Comparison of ENCODE assay signal across 1 cellular context in the genomic region with DNA sequence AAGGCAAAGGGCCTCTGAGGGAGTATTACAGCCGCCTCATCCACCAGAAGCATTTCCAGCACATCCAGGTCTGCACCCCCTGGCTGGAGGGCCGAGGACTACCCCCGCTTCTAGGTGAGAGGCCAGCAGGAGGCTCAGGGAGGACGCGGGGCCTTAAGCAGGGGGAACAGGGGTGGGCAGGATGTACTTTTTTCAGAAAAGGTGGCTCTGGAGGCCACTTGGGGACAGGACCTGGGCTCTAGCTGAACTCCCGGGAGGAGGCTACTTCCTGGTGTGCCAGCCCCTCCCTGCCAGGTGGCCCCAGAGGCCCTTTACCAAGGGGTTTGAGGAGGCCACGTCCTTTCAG.
A peak's percentile ranks its signal among the peaks of the same experiment; 100 is the strongest.
TF ChIP-seq lines count a peak whose summit lies in the region.

No MANE protein-coding gene starts in this region.

TF ChIP-seq in K562, 482 proteins besides CTCF, POLR2A, EP300 and RAD21:
- 0 out of 2 replicates have a peak, but pooled peaks have one; percentile 8 for TF ChIP-seq RBFOX2 (IDR thresholded peaks at IDR 0.05; ENCODE audit: low read depth, low read length)
- TF ChIP-seq, protein P1, sequence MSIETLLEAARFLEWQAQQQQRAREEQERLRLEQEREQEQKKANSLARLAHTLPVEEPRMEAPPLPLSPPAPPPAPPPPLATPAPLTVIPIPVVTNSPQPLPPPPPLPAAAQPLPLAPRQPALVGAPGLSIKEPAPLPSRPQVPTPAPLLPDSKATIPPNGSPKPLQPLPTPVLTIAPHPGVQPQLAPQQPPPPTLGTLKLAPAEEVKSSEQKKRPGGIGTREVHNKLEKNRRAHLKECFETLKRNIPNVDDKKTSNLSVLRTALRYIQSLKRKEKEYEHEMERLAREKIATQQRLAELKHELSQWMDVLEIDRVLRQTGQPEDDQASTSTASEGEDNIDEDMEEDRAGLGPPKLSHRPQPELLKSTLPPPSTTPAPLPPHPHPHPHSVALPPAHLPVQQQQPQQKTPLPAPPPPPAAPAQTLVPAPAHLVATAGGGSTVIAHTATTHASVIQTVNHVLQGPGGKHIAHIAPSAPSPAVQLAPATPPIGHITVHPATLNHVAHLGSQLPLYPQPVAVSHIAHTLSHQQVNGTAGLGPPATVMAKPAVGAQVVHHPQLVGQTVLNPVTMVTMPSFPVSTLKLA (conservative IDR thresholded peaks at IDR 0.05), result peak; percentile 48 to 71; a peak in 2 of 4 replicates
- peak; percentile 16; the same call in 1 of the 2 replicates for TF ChIP-seq EP400 (IDR thresholded peaks at IDR 0.05)
- peak; percentile 48 for TF ChIP-seq ZFX (CRISPR knock-in tag; IDR thresholded peaks at IDR 0.05)
- TF ChIP-seq POLR2G (IDR thresholded peaks at IDR 0.05; ENCODE audit: low read depth, low read length), result 0 out of 2 replicates have a peak, but pooled peaks have one; percentile 12
- TF ChIP-seq, protein P2, sequence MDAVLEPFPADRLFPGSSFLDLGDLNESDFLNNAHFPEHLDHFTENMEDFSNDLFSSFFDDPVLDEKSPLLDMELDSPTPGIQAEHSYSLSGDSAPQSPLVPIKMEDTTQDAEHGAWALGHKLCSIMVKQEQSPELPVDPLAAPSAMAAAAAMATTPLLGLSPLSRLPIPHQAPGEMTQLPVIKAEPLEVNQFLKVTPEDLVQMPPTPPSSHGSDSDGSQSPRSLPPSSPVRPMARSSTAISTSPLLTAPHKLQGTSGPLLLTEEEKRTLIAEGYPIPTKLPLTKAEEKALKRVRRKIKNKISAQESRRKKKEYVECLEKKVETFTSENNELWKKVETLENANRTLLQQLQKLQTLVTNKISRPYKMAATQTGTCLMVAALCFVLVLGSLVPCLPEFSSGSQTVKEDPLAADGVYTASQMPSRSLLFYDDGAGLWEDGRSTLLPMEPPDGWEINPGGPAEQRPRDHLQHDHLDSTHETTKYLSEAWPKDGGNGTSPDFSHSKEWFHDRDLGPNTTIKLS (IDR thresholded peaks at IDR 0.05; ENCODE audit: borderline replicate concordance, low read depth), result 0 out of 2 replicates have a peak, but pooled peaks have one; percentile 45
- TF ChIP-seq, protein P3, sequence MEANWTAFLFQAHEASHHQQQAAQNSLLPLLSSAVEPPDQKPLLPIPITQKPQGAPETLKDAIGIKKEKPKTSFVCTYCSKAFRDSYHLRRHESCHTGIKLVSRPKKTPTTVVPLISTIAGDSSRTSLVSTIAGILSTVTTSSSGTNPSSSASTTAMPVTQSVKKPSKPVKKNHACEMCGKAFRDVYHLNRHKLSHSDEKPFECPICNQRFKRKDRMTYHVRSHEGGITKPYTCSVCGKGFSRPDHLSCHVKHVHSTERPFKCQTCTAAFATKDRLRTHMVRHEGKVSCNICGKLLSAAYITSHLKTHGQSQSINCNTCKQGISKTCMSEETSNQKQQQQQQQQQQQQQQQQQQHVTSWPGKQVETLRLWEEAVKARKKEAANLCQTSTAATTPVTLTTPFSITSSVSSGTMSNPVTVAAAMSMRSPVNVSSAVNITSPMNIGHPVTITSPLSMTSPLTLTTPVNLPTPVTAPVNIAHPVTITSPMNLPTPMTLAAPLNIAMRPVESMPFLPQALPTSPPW (CRISPR knock-in tag; IDR thresholded peaks at IDR 0.05), result peak; percentile 27; the same call in 1 of the 2 replicates
- peak; percentile 27; the same call in 1 of the 2 replicates for TF ChIP-seq PHF8 (IDR thresholded peaks at IDR 0.05; ENCODE audit: borderline replicate concordance, low read length)
